In the genomic region with DNA sequence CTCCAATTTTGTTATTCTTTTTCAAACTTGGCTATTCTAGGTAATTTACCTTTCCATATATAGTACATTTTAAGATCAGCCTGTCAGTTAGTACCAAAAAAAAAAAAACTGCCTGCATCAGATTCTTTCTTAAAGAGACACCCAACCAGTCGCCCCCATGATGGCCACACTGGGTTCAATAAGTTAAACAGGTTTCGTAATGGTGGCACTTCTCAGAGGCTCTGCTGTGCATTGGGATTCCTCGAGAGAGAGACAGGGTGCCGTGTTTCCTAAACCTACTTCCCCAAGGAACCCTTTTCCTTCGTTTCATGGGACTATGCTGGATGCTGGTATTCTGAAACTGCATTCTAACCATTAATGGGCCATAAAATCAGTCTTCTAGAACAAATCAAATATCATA, we compare ENCODE assay signal across 18 cellular contexts. TPM values are rescaled to one million over a fixed set of nuclear protein-coding genes. Genes with fewer than 3 reads are reported as not detected.
"Had no signal": no experiment of that assay in that cellular context is flagged by ENCODE, and none has a peak within 500 bp of the region (broad histone marks: within the 10 kb centered on the region; RNA-seq: fewer than 3 reads in every experiment).

No MANE protein-coding gene starts in this region.

- H3K27me3 ChIP-seq: pancreas, sigmoid colon, tibial nerve, upper lobe of right lung, vagina had no signal

- ATAC-seq: effector memory CD8-positive, alpha-beta T cell; left ventricle myocardium superior; lower lobe of right lung; natural killer cell; pancreas; stimulated activated naive B cell treated with anti-CD40 and anti-IgM and Interleukin-4, amounts not matched to agents 10 μg/mL and 1 μg/mL and 100 μg/mL, for 72 hours; upper lobe of right lung had no signal

- H3K4me1 ChIP-seq: pancreas had no signal

- H3K27me3 Mint-ChIP-seq: stimulated activated naive B cell treated with anti-CD40 and anti-IgM and Interleukin-4, amounts not matched to agents 10 μg/mL and 1 μg/mL and 100 μg/mL, for 72 hours; stimulated activated naive CD8-positive, alpha-beta T cell treated with anti-CD3 and anti-CD28 coated beads, Interleukin-15, Interleukin-2, amounts not matched to agents 100 ng/mL and 50 ng/mL, for 24 hours had no signal

- H3K27ac ChIP-seq: lower lobe of right lung, pancreas, sigmoid colon, thoracic aorta, tibial nerve, upper lobe of right lung, vagina had no signal

- H3K9me3 ChIP-seq: lower lobe of right lung, pancreas, sigmoid colon, thoracic aorta, tibial nerve, upper lobe of right lung, vagina had no signal

- H3K27ac Mint-ChIP-seq: effector memory CD8-positive, alpha-beta T cell; immature natural killer cell; natural killer cell; stimulated activated naive B cell treated with anti-CD40 and anti-IgM and Interleukin-4, amounts not matched to agents 10 μg/mL and 1 μg/mL and 100 μg/mL, for 72 hours; stimulated activated naive CD8-positive, alpha-beta T cell treated with anti-CD3 and anti-CD28 coated beads, Interleukin-15, Interleukin-2, amounts not matched to agents 100 ng/mL and 50 ng/mL, for 24 hours had no signal

- H3K36me3 ChIP-seq: lower lobe of right lung, pancreas, sigmoid colon, thoracic aorta, tibial nerve, upper lobe of right lung, vagina had no signal

- H3K4me3 Mint-ChIP-seq: effector memory CD8-positive, alpha-beta T cell; immature natural killer cell; natural killer cell; stimulated activated naive B cell treated with anti-CD40 and anti-IgM and Interleukin-4, amounts not matched to agents 10 μg/mL and 1 μg/mL and 100 μg/mL, for 72 hours; stimulated activated naive CD8-positive, alpha-beta T cell treated with anti-CD3 and anti-CD28 coated beads, Interleukin-15, Interleukin-2, amounts not matched to agents 100 ng/mL and 50 ng/mL, for 24 hours had no signal

- H3K9me3 Mint-ChIP-seq: effector memory CD8-positive, alpha-beta T cell; immature natural killer cell; natural killer cell; stimulated activated naive B cell treated with anti-CD40 and anti-IgM and Interleukin-4, amounts not matched to agents 10 μg/mL and 1 μg/mL and 100 μg/mL, for 72 hours; stimulated activated naive CD8-positive, alpha-beta T cell treated with anti-CD3 and anti-CD28 coated beads, Interleukin-15, Interleukin-2, amounts not matched to agents 100 ng/mL and 50 ng/mL, for 24 hours had no signal

- H3K36me3 Mint-ChIP-seq: immature natural killer cell, natural killer cell had no signal

- DNase-seq: cortex of kidney; effector memory CD8-positive, alpha-beta T cell; hypothalamus; immature natural killer cell; left ventricle myocardium superior; lower lobe of right lung; occipital lobe; pancreas; sigmoid colon; stimulated activated CD4-positive, alpha-beta T cell treated with anti-CD3 and anti-CD28 coated beads, Interleukin-4, amount 100 ng/mL, for 4 hours; stimulated activated naive B cell treated with anti-CD40 and anti-IgM and Interleukin-4, amounts not matched to agents 10 μg/mL and 1 μg/mL and 100 μg/mL, for 72 hours had no signal

- H3K4me3 ChIP-seq: lower lobe of right lung, pancreas, sigmoid colon, thoracic aorta, tibial nerve, upper lobe of right lung, vagina had no signal

RNA-seq across cellular contexts. Expression of a gene that starts 37.4 kb away (rescaled TPM):
- total RNA-seq: occipital lobe, vagina had no signal
- polyA plus RNA-seq: keratinocyte had no signal
